Comparison of ENCODE assay signal across 23 cellular contexts in the genomic region with DNA sequence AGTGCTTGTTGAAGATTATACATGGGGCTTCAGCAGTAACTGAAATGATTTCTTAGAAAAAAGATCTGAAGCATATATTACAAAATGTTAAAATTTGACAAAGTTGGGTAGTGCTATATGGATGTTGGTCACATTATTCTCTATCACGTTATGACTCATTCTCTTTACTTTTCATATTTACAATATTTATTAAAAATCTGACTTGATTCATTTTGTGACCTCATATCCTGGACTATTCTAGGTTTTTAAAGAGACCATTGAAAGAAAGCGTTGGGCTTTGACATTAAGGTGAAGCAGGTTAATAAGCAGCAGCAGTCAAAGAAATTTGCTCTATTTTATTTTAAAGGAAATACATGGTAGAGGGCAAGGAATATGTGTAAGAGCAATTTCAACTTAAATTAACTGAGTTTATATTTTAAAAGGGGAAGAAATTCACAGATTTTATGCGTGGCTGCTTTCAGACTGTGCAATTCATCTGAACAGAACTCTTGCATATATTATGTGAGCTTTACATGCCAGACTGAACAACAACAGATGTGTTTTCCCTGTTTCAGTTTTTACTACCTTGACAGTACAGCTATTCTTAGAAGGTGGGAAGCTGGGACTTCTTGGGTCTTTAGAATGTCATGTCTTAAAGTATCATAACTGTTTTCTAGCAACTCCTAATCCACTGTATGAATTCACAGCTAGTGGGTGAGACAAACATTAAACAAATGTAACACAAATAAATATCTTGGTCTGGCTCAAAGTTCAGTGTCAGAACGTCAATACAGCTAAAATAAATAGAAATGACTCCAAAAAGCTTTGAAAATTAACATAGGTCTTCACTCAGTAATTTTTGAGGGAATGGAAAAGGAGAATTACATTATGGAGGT. TPM values are rescaled to one million over a fixed set of nuclear protein-coding genes. Genes with fewer than 3 reads are reported as not detected.
"Had no signal": no experiment of that assay in that cellular context is flagged by ENCODE, and none has a peak within 500 bp of the region (broad histone marks: within the 10 kb centered on the region; RNA-seq: fewer than 3 reads in every experiment).

No MANE protein-coding gene starts in this region.

- ATAC-seq: activated T-cell treated with anti-CD3 and anti-CD28 coated beads, Interleukin-2, amount 50 U/mL, for 4 hours; T-cell had no signal

- DNase-seq: activated CD4-positive, alpha-beta memory T cell treated with anti-CD3 and anti-CD28 coated beads for 36 hours; activated CD4-positive, alpha-beta T cell treated with anti-CD3 and anti-CD28 coated beads, Interleukin-2, amount 10 ng/mL, durations not matched to agents 7 days and 5 days; activated CD4-positive, CD25-positive, alpha-beta regulatory T cell; activated CD8-positive, alpha-beta memory T cell treated with anti-CD3 and anti-CD28 coated beads for 24 hours; activated effector memory CD4-positive, alpha-beta T cell treated with anti-CD3 and anti-CD28 coated beads, Interleukin-2, amount 50 U/mL, for 16 hours; activated naive CD4-positive, alpha-beta T cell treated with anti-CD3 and anti-CD28 coated beads for 36 hours; activated T-cell treated with anti-CD3 and anti-CD28 coated beads, Interleukin-2, amount 50 U/mL, for 4 hours; amygdala; Kasumi-1; KBM-7; NCI-H1048; NCI-H146; NCI-H2029; NCI-H2107; NCI-H524; SIG-M5; T-cell; T-helper 2 cell; T1000 had no signal

- H3K4me3 ChIP-seq: SK-N-MC had no signal

- FAIRE-seq: astrocyte, TTC549 had no signal

- H3K27ac ChIP-seq: SK-N-MC, VCaP had no signal

RNA-seq across cellular contexts. Expression of gene FAM20A, which starts 10.4 kb away (rescaled TPM):
- total RNA-seq: activated CD4-positive, alpha-beta memory T cell treated with anti-CD3 and anti-CD28 coated beads for 36 hours; activated CD4-positive, alpha-beta T cell treated with anti-CD3 and anti-CD28 coated beads, Interleukin-2, amount 10 ng/mL, durations not matched to agents 7 days and 5 days; activated naive CD4-positive, alpha-beta T cell treated with anti-CD3 and anti-CD28 coated beads for 36 hours had no signal
